ENCODE assay signal across 1 cellular context in the genomic region with DNA sequence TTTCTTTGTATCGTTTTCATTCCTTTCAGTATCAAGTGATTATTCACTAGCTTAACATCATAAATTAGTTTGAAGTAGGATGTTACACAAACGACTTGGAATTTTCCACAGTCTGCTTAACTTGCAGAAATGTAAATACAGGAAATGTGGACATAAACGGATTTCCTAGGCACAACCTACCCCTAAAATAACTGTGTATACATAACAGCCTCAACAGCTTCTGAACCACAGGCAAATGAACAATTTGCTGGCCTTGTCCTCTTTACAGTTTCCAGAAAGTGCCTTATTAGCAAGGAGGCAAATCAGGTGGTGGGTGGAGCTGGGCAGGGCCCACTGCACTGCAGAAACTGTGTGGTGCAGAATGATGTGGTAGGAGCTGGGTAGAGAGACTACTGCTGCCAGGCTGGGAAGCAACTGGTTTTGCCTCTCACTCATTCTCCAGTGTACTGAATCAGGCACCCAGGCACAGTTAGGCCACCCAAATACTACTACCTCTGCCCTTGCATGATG.
TF ChIP-seq lines count a peak whose summit lies in the region.

No MANE protein-coding gene starts in this region.

TF ChIP-seq in HepG2, 621 proteins besides CTCF, POLR2A, EP300 and RAD21 (continued from another document and continues in another):
- TF ChIP-seq AHDC1 (CRISPR knock-in tag; IDR thresholded peaks at IDR 0.05; ENCODE audit: borderline replicate concordance) (peak; percentile 74; the same call in 1 of the 2 replicates), ZNF275 (CRISPR knock-in tag; IDR thresholded peaks at IDR 0.05; ENCODE audit: borderline replicate concordance) (no peak), ZNF33B (CRISPR knock-in tag; IDR thresholded peaks at IDR 0.05) (no peak), SMYD3 (CRISPR knock-in tag; IDR thresholded peaks at IDR 0.05) (peak; percentile 88), KMT2B (CRISPR knock-in tag; IDR thresholded peaks at IDR 0.05) (peak; percentile 70), SALL1 (CRISPR knock-in tag; IDR thresholded peaks at IDR 0.05) (peak; percentile 93), ZBTB38 (CRISPR knock-in tag; IDR thresholded peaks at IDR 0.05) (peak; percentile 42; the same call in 1 of the 2 replicates), SOX13 (IDR thresholded peaks at IDR 0.05) (no peak), SOX13 (CRISPR knock-in tag; conservative IDR thresholded peaks at IDR 0.05 in 1 of 2, IDR thresholded peaks at IDR 0.05 in 1 of 2) (peak in 1 of 2 experiments; percentile 85; a peak in 2 of 4 replicates), ZNF326 (CRISPR knock-in tag; IDR thresholded peaks at IDR 0.05; ENCODE audit: borderline replicate concordance) (no peak), ZNF609 (CRISPR knock-in tag; IDR thresholded peaks at IDR 0.05; ENCODE audit: borderline replicate concordance) (peak; percentile 69; the same call in 1 of the 2 replicates), FOXK1 (CRISPR knock-in tag; IDR thresholded peaks at IDR 0.05; ENCODE audit: borderline replicate concordance, low read depth) (peak; percentile 72; the same call in 1 of the 2 replicates), ZNF224 (CRISPR knock-in tag; IDR thresholded peaks at IDR 0.05) (no peak), ASH2L (IDR thresholded peaks at IDR 0.05; ENCODE audit: insufficient read length, low read depth, low read length) (peak; percentile 34), HMG20A (CRISPR knock-in tag; IDR thresholded peaks at IDR 0.05; ENCODE audit: borderline replicate concordance) (peak; percentile 80; the same call in 1 of the 2 replicates), SIX1 (CRISPR knock-in tag; IDR thresholded peaks at IDR 0.05; ENCODE audit: borderline replicate concordance) (peak; percentile 19; the same call in 1 of the 2 replicates), PRDM10 (CRISPR knock-in tag; IDR thresholded peaks at IDR 0.05; ENCODE audit: low read depth) (peak; percentile 88), MBD4 (IDR thresholded peaks at IDR 0.05; ENCODE audit: borderline replicate concordance, low read length) (0 out of 2 replicates have a peak, but pooled peaks have one; percentile 61), NFYC (CRISPR knock-in tag; IDR thresholded peaks at IDR 0.05) (peak; percentile 21; the same call in 1 of the 2 replicates), SOX6 (IDR thresholded peaks at IDR 0.05) (no peak), SOX6 (CRISPR knock-in tag; IDR thresholded peaks at IDR 0.05) (peak; percentile 75), ZNF768 (CRISPR knock-in tag; IDR thresholded peaks at IDR 0.05) (no peak), HNF4A (CRISPR knock-in tag; IDR thresholded peaks at IDR 0.05) (0 out of 2 replicates have a peak, but pooled peaks have one; percentile 21), REPIN1 (CRISPR knock-in tag; IDR thresholded peaks at IDR 0.05; ENCODE audit: borderline replicate concordance, low read depth) (peak; percentile 26; the same call in 1 of the 2 replicates), ZFY (CRISPR knock-in tag; IDR thresholded peaks at IDR 0.05) (peak; percentile 44; the same call in 1 of the 2 replicates), ZNF335 (CRISPR knock-in tag; IDR thresholded peaks at IDR 0.05) (no peak; the same call in 1 of the 2 replicates), ARID5B (CRISPR knock-in tag; IDR thresholded peaks at IDR 0.05) (peak; percentile 92), ZNF563 (CRISPR knock-in tag; IDR thresholded peaks at IDR 0.05) (no peak), ZNF879 (CRISPR knock-in tag; IDR thresholded peaks at IDR 0.05) (no peak)
- TF ChIP-seq, protein P1, sequence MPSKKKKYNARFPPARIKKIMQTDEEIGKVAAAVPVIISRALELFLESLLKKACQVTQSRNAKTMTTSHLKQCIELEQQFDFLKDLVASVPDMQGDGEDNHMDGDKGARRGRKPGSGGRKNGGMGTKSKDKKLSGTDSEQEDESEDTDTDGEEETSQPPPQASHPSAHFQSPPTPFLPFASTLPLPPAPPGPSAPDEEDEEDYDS (CRISPR knock-in tag; IDR thresholded peaks at IDR 0.05), result peak; percentile 65; the same call in 1 of the 2 replicates
- TF ChIP-seq, protein P2, sequence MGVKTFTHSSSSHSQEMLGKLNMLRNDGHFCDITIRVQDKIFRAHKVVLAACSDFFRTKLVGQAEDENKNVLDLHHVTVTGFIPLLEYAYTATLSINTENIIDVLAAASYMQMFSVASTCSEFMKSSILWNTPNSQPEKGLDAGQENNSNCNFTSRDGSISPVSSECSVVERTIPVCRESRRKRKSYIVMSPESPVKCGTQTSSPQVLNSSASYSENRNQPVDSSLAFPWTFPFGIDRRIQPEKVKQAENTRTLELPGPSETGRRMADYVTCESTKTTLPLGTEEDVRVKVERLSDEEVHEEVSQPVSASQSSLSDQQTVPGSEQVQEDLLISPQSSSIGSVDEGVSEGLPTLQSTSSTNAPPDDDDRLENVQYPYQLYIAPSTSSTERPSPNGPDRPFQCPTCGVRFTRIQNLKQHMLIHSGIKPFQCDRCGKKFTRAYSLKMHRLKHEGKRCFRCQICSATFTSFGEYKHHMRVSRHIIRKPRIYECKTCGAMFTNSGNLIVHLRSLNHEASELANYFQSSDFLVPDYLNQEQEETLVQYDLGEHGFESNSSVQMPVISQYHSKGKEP (CRISPR knock-in tag; IDR thresholded peaks at IDR 0.05), result 0 out of 2 replicates have a peak, but pooled peaks have one; percentile 25
- TF ChIP-seq, protein P3, sequence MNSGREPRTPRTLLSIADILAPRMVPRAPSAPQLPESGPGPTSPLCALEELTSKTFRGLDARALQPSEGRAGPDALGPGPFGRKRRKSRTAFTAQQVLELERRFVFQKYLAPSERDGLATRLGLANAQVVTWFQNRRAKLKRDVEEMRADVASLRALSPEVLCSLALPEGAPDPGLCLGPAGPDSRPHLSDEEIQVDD (CRISPR knock-in tag; IDR thresholded peaks at IDR 0.05; ENCODE audit: borderline replicate concordance), result no peak
